In the genomic region with DNA sequence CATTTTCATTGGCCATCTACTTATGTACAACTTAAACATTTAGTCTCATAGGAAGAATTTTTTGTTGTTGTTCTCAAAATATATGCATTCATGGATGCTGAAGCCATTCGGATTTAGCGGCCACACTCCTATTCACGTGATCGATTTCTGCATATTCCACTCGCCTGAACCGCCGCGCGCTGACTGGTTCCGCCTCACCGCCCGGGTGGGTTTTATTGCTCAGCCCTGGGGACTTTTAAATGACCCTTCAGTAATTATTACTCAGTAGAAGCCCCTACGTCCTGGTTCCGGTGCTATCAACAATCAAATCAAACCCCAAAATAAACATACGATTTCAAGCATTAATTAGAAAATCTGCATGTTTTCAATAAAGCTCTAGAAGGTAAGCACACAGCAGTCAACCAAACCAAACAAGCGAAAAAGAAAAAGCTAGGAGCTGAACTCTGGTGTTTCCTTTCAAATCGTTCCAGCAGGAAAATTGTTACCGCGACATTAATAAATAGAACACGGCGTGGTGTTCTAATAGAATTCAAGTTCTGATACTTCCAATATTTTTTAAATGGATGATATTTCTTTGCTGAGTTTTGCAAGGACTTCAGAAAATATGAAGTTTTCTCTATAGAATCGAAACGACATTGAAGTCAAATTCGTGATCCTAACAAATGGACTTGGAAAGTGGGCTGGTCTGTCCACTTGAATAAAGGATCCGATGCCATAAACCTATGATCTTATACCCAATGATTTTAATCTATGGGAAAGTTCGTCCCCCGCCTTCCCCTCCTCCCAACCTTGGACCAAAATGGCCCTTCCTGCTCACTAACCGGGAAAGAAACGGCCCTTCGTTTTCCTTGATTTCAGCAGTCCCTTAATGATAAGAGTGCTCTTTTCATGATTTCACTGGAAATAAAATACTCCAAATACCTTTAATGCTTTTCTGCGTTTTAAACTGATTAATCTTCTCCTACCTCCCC, we compare ENCODE assay signal across 23 cellular contexts. TPM values are rescaled to one million over a fixed set of nuclear protein-coding genes. Genes with fewer than 3 reads are reported as not detected.
DNase-seq lines count a peak whose midpoint lies in the region; ATAC-seq, FAIRE-seq and TF ChIP-seq lines count a peak whose summit lies in the region.
"Had no signal": no experiment of that assay in that cellular context is flagged by ENCODE, and none has a peak within 500 bp of the region (broad histone marks: within the 10 kb centered on the region; RNA-seq: fewer than 3 reads in every experiment).

No MANE protein-coding gene starts in this region.

- H3K27me3 Mint-ChIP-seq in nephron (ENCODE audit: low read depth) (peaks cover 100% of the 10 kb centered on the region), osteocyte (ENCODE audit: unreplicated experiment) (peaks cover 90% of the 10 kb centered on the region)

- no peak overlapping the region for H3K18ac ChIP-seq in H1 (ENCODE audit: extremely low read depth, low read length)

- no peak for TF ChIP-seq RAD21 in H1 (IDR thresholded peaks at IDR 0.05 in 1 of 2, conservative IDR thresholded peaks at IDR 0.05 in 1 of 2; ENCODE audit: low read depth in 2 of 2, low read length in 2 of 2)

- peaks cover 9% of the 10 kb centered on the region; the same call in 1 of the 2 replicates for H3K23me2 ChIP-seq in H1 (ENCODE audit: low read depth, low read length)

- H3K27me3 ChIP-seq in HUES64 (ENCODE audit: insufficient read depth, low read length) (peaks cover 99% of the 10 kb centered on the region), H1 (replicated peaks in 1 of 4; ENCODE audit: control insufficient read depth in 3 of 4, extremely low read depth in 1 of 4, insufficient read depth in 3 of 4, low read length in 3 of 4) (peaks cover 58 to 97% (median 78%) of the 10 kb centered on the region in 4 experiments), foreskin keratinocyte (peaks cover 100% of the 10 kb centered on the region)
- H3K27me3 ChIP-seq: testis had no signal

- TF ChIP-seq EP300 in H1 (IDR thresholded peaks at IDR 0.05; ENCODE audit: borderline replicate concordance in 1 of 2, low read depth in 2 of 2, low read length in 2 of 2): no peak

- peak; percentile 69 for FAIRE-seq in H1 (lab: Jason Lieb, UNC)

- TF ChIP-seq POLR2A in H1 (IDR thresholded peaks at IDR 0.05; ENCODE audit: control extremely low read depth in 1 of 2, low read depth in 2 of 2, low read length in 2 of 2): no peak

- H2BK15ac ChIP-seq in H1 (ENCODE audit: low read length): no peak overlapping the region

- H2AFZ ChIP-seq in H1 (ENCODE audit: low read length): no peak overlapping the region

- H3K9me3 Mint-ChIP-seq in nephron (no peaks in the 10 kb centered on the region), osteocyte (ENCODE audit: unreplicated experiment) (no peaks in the 10 kb centered on the region)
- H3K9me3 Mint-ChIP-seq: activated naive CD4-positive, alpha-beta T cell treated with anti-CD3 and anti-CD28 coated beads, Interleukin-2, amount 50 U/mL, for 24 hours; CD4-positive, alpha-beta T cell; stimulated activated effector memory CD8-positive, alpha-beta T cell treated with anti-CD3 and anti-CD28 coated beads, Interleukin-12 subunit alpha, Interleukin-12 subunit beta, amount 100 ng/mL, for 72 hours had no signal

- no peak overlapping the region for H2BK120ac ChIP-seq in H1 (replicated peaks; ENCODE audit: low read depth, low read length)

- no peak overlapping the region for H4K91ac ChIP-seq in H1 (replicated peaks; ENCODE audit: insufficient read length, low read length)

- no peak for TF ChIP-seq CTCF in H1 (IDR thresholded peaks at IDR 0.05; ENCODE audit: control extremely low read depth in 1 of 3, insufficient read depth in 1 of 3, low read depth in 1 of 3, low read length in 3 of 3)
- TF ChIP-seq CTCF in nephron (IDR thresholded peaks at IDR 0.05; ENCODE audit: unreplicated experiment in 3 of 3): no peak
- TF ChIP-seq CTCF in osteocyte (IDR thresholded peaks at IDR 0.05): no peak
- no peak for TF ChIP-seq CTCF in foreskin keratinocyte (conservative IDR thresholded peaks at IDR 0.05)

- H2AK5ac ChIP-seq in H1 (ENCODE audit: low read depth, low read length): no peak overlapping the region

- peak overlapping the region; percentile 49 for H3K27ac ChIP-seq in HUES64 (ENCODE audit: low read depth, low read length)
- H3K27ac ChIP-seq in H1 (ENCODE audit: low read depth, low read length): no peak overlapping the region
- H3K27ac ChIP-seq in foreskin keratinocyte: no peak overlapping the region
- H3K27ac ChIP-seq: body of pancreas, epithelial cell of prostate, gastrocnemius medialis, right atrium auricular region, testis had no signal

- peaks cover 8% of the 10 kb centered on the region for H3K4me1 Mint-ChIP-seq in nephron
- peaks cover 5% of the 10 kb centered on the region for H3K4me1 Mint-ChIP-seq in osteocyte (ENCODE audit: unreplicated experiment)
- H3K4me1 Mint-ChIP-seq: stimulated activated effector memory CD8-positive, alpha-beta T cell treated with anti-CD3 and anti-CD28 coated beads, Interleukin-12 subunit alpha, Interleukin-12 subunit beta, amount 100 ng/mL, for 72 hours had no signal

- no peak overlapping the region for H4K8ac ChIP-seq in H1 (ENCODE audit: extremely low read depth, insufficient read depth, low read length)

- CTCF ChIA-PET in H1 (lab: Charles Lee; ENCODE audit: partially characterized antibody): interaction anchor here (0.6 to 1.7 kb wide), 4 partner anchors 14 to 1829 kb away, joined by 3 to 4 read pairs (median 3); no protein-coding TSS in a partner anchor

- no peaks in the 10 kb centered on the region; the same call in 1 of the 2 replicates for H3K36me3 ChIP-seq in HUES64 (ENCODE audit: insufficient read depth, low read length)
- no peaks in the 10 kb centered on the region; a peak in 1 of 8 replicates for H3K36me3 ChIP-seq in H1 (ENCODE audit: control insufficient read depth in 2 of 4, insufficient read depth in 4 of 4, low read length in 3 of 4)
- H3K36me3 ChIP-seq: gastrocnemius medialis, right atrium auricular region had no signal

- H3K27ac Mint-ChIP-seq in nephron (no peak overlapping the region), osteocyte (ENCODE audit: unreplicated experiment) (no peak overlapping the region)
- H3K27ac Mint-ChIP-seq: activated naive CD4-positive, alpha-beta T cell treated with anti-CD3 and anti-CD28 coated beads, Interleukin-2, amount 50 U/mL, for 24 hours; CD4-positive, alpha-beta T cell; stimulated activated effector memory CD8-positive, alpha-beta T cell treated with anti-CD3 and anti-CD28 coated beads, Interleukin-12 subunit alpha, Interleukin-12 subunit beta, amount 100 ng/mL, for 72 hours had no signal

- H3K4me1 ChIP-seq in HUES64 (ENCODE audit: insufficient read depth, low read length) (peaks cover 63% of the 10 kb centered on the region), H1 (replicated peaks in 1 of 4; ENCODE audit: control insufficient read depth in 3 of 4, insufficient read depth in 4 of 4, low read length in 3 of 4) (peaks cover 12 to 29% (median 18%) of the 10 kb centered on the region in 4 experiments), foreskin keratinocyte (no peaks in the 10 kb centered on the region)
- H3K4me1 ChIP-seq: body of pancreas, testis had no signal

- WGBS in HUES64: 2% methylated on average over 31 of the region's 31 CpGs
- 4% methylated on average over 31 of the region's 31 CpGs; no CpG with 5 or more reads in 1 of the 2 experiments for WGBS in H1 (ENCODE audit: extremely low coverage in 1 of 2, insufficient coverage in 1 of 2, insufficient read length in 1 of 2, insufficient replicate concordance in 2 of 2, low coverage in 1 of 2, low lambda C conversion rate in 2 of 2, missing lambda C conversion rate in 1 of 2), 2 experiments

- no peaks in the 10 kb centered on the region for H3K79me1 ChIP-seq in H1 (ENCODE audit: low read depth, low read length)

- H3K4me2 ChIP-seq in H1 (ENCODE audit: insufficient read depth in 1 of 2, low read depth in 2 of 2, low read length in 2 of 2): peak overlapping the region; percentile 73 to 86

- H3K4me3 ChIP-seq in HUES64 (ENCODE audit: low read length) (peak overlapping the region; percentile 53), H1 (ENCODE audit: extremely low read depth in 1 of 4, insufficient read depth in 2 of 4, low read depth in 3 of 4, low read length in 4 of 4) (peak overlapping the region in 1 of 4 experiments; percentile 56; a peak in 4 of 8 replicates)
- H3K4me3 ChIP-seq: body of pancreas, right atrium auricular region, testis had no signal

- no peak overlapping the region for H4K5ac ChIP-seq in H1 (ENCODE audit: insufficient read length, low read depth, low read length)

- H3K23ac ChIP-seq in H1 (ENCODE audit: insufficient read length): no peak overlapping the region

- no peak overlapping the region for H3K14ac ChIP-seq in H1 (ENCODE audit: insufficient read length)

- no peaks in the 10 kb centered on the region for H3K79me2 ChIP-seq in H1 (ENCODE audit: control insufficient read depth in 1 of 2, insufficient read depth in 2 of 2, low read length in 2 of 2)

- H3K4me3 Mint-ChIP-seq in nephron (peak overlapping the region; percentile 11 to 74 (median 29)), osteocyte (ENCODE audit: unreplicated experiment) (no peak overlapping the region)
- H3K4me3 Mint-ChIP-seq: activated naive CD4-positive, alpha-beta T cell treated with anti-CD3 and anti-CD28 coated beads, Interleukin-2, amount 50 U/mL, for 24 hours; CD4-positive, alpha-beta T cell; stimulated activated effector memory CD8-positive, alpha-beta T cell treated with anti-CD3 and anti-CD28 coated beads, Interleukin-12 subunit alpha, Interleukin-12 subunit beta, amount 100 ng/mL, for 72 hours had no signal

- H3K9me3 ChIP-seq in HUES64 (ENCODE audit: insufficient read depth, low read depth, low read length): no peaks in the 10 kb centered on the region
- no peaks in the 10 kb centered on the region for H3K9me3 ChIP-seq in H1 (ENCODE audit: insufficient read depth in 2 of 2, low read depth in 1 of 2, low read length in 1 of 2)
- H3K9me3 ChIP-seq: body of pancreas, gastrocnemius medialis, right atrium auricular region, testis had no signal

- POLR2A ChIA-PET in H1 (lab: Charles Lee; ENCODE audit: partially characterized antibody): interaction anchor here (1.0 to 2.8 kb wide), 2 partner anchors 11 to 18 kb away, joined by 3 to 12 read pairs; no protein-coding TSS in a partner anchor

- H3K9ac ChIP-seq in HUES64 (ENCODE audit: low read depth, low read length): peak overlapping the region; percentile 44; the same call in 1 of the 2 replicates
- no peak overlapping the region for H3K9ac ChIP-seq in H1 (replicated peaks in 1 of 4; ENCODE audit: extremely low read depth in 1 of 4, low read depth in 3 of 4, low read length in 3 of 4)

- H4K20me1 ChIP-seq in H1 (replicated peaks in 1 of 2; ENCODE audit: control insufficient read depth in 1 of 2, insufficient read depth in 2 of 2, low read length in 2 of 2): peaks cover 6 to 21% of the 10 kb centered on the region in 2 experiments

- no peak for ATAC-seq in foreskin keratinocyte
- ATAC-seq: body of pancreas; gastrocnemius medialis; left lobe of liver; stimulated activated effector memory CD8-positive, alpha-beta T cell treated with anti-CD3 and anti-CD28 coated beads, Interleukin-12 subunit alpha, Interleukin-12 subunit beta, amount 100 ng/mL, for 72 hours had no signal

- H3K4ac ChIP-seq in H1 (replicated peaks; ENCODE audit: insufficient read length, low read depth, low read length): no peak overlapping the region

- DNase-seq in COLO829 (ENCODE audit: low spot score): peak; percentile 45
- no peak for DNase-seq in H1 (ENCODE audit: low read depth in 1 of 2, low spot score in 2 of 2)
- DNase-seq in osteocyte (ENCODE audit: extremely low spot score, unreplicated experiment): no peak
- DNase-seq in SW 1271 (lab: John Stamatoyannopoulos, UW): no peak
- no peak for DNase-seq in pons (ENCODE audit: low spot score)
- DNase-seq in foreskin keratinocyte: no peak
- DNase-seq: activated CD4-positive, alpha-beta T cell treated with anti-CD3 and anti-CD28 coated beads, Interleukin-2, amount 50 U/mL, for 48 hours; body of pancreas; CD4-positive, alpha-beta T cell; DMS79 treated with DMSO at 0.1 percent for 48 hours; gastrocnemius medialis; NCI-H1092 treated with DMSO at 0.1 percent for 48 hours; NCI-H2081; NCI-H510A treated with DMSO at 0.1 percent for 48 hours; testis had no signal

- H2BK12ac ChIP-seq in H1 (ENCODE audit: low read depth, low read length): no peak overlapping the region; the same call in 1 of the 2 replicates

- no peak overlapping the region for H2BK5ac ChIP-seq in H1 (ENCODE audit: low read depth, low read length)

- H3K56ac ChIP-seq in H1 (replicated peaks; ENCODE audit: insufficient read length, low read depth, low read length): no peak overlapping the region

- no peaks in the 10 kb centered on the region for H3K36me3 Mint-ChIP-seq in nephron (ENCODE audit: low read depth)
- H3K36me3 Mint-ChIP-seq in osteocyte (ENCODE audit: unreplicated experiment): no peaks in the 10 kb centered on the region
- H3K36me3 Mint-ChIP-seq: activated naive CD4-positive, alpha-beta T cell treated with anti-CD3 and anti-CD28 coated beads, Interleukin-2, amount 50 U/mL, for 24 hours; stimulated activated effector memory CD8-positive, alpha-beta T cell treated with anti-CD3 and anti-CD28 coated beads, Interleukin-12 subunit alpha, Interleukin-12 subunit beta, amount 100 ng/mL, for 72 hours had no signal

- no peak overlapping the region for H2BK20ac ChIP-seq in H1 (ENCODE audit: low read length)

RNA-seq across cellular contexts. Expression of gene PAX3, which starts 9.2 kb away (rescaled TPM):
- polyA plus RNA-seq in HUES64 (2013, experiment 1 of 2): 5.0 TPM
- 9.9 TPM for polyA plus RNA-seq in HUES64 (2013, experiment 2 of 2)
- not detected in 2 replicates for total RNA-seq in H1 (2021; fragmentation: NEBNext Ultra II Directional; extraction: Animal tissue kit (Norgen Biotek cat#: 25700))
- polyA plus RNA-seq in H1 (2011; rRNA removed) (0.33 and 0.35 TPM in 2 replicates), foreskin keratinocyte (not detected in 2 replicates)
- 0.13 TPM for polyA plus RNA-seq in H1 (2011; cell fraction: cytosol; rRNA removed)
- 1.0 TPM for polyA plus RNA-seq in H1 (2011; cell fraction: nucleus; rRNA removed)
- polyA plus RNA-seq in H1 (2012, experiment 1 of 2): 0.18 to 0.59 TPM (median 0.23 TPM) in 4 replicates
- 0.13 TPM for polyA plus RNA-seq in H1 (2012, experiment 2 of 2)
- not detected for polyA plus RNA-seq in H1 (2013, experiment 1 of 2)
- polyA plus RNA-seq in H1 (2013, experiment 2 of 2): not detected
- 0.69 TPM in 1 of 2 replicates, not detected in the other for polyA minus RNA-seq in H1 (2011; rRNA and poly(A)+ RNA removed)
- polyA minus RNA-seq in H1 (2011; cell fraction: cytosol; rRNA and poly(A)+ RNA removed): not detected
- polyA minus RNA-seq in H1 (2011; cell fraction: nucleus; rRNA and poly(A)+ RNA removed): not detected
- total RNA-seq in osteocyte (2.3 and 2.8 TPM in 2 replicates), foreskin keratinocyte (not detected in 2 replicates)
- total RNA-seq: body of pancreas; CD4-positive, alpha-beta T cell; HT1080; left lobe of liver had no signal
